Comparison of ENCODE assay signal across 1 cellular context in genomic region chr12:124653169-124653931, GRCh38.
TF ChIP-seq lines count a peak whose summit lies in the region.

No MANE protein-coding gene starts in this region.

TF ChIP-seq in GM23338, 12 proteins besides CTCF, POLR2A, EP300 and RAD21 (continued from another document):
- TF ChIP-seq ZNF462 (CRISPR knock-in tag; IDR thresholded peaks at IDR 0.05): no peak
- no peak for TF ChIP-seq ETS1 (IDR thresholded peaks at IDR 0.05)
- TF ChIP-seq ZNF114 (CRISPR knock-in tag; IDR thresholded peaks at IDR 0.05): no peak
- no peak for TF ChIP-seq NANOG (IDR thresholded peaks at IDR 0.05; ENCODE audit: borderline replicate concordance)
- TF ChIP-seq STAT1 (IDR thresholded peaks at IDR 0.05; ENCODE audit: unreplicated experiment): no peak
- no peak for TF ChIP-seq ZNF331 (CRISPR knock-in tag; IDR thresholded peaks at IDR 0.05; ENCODE audit: low read depth)
- TF ChIP-seq CREB1 (CRISPR knock-in tag; IDR thresholded peaks at IDR 0.05; ENCODE audit: low read depth): no peak
- no peak for TF ChIP-seq POLR2AphosphoS5 (IDR thresholded peaks at IDR 0.05; ENCODE audit: low read depth)
